Comparison of ENCODE assay signal across 1 cellular context in the genomic region with DNA sequence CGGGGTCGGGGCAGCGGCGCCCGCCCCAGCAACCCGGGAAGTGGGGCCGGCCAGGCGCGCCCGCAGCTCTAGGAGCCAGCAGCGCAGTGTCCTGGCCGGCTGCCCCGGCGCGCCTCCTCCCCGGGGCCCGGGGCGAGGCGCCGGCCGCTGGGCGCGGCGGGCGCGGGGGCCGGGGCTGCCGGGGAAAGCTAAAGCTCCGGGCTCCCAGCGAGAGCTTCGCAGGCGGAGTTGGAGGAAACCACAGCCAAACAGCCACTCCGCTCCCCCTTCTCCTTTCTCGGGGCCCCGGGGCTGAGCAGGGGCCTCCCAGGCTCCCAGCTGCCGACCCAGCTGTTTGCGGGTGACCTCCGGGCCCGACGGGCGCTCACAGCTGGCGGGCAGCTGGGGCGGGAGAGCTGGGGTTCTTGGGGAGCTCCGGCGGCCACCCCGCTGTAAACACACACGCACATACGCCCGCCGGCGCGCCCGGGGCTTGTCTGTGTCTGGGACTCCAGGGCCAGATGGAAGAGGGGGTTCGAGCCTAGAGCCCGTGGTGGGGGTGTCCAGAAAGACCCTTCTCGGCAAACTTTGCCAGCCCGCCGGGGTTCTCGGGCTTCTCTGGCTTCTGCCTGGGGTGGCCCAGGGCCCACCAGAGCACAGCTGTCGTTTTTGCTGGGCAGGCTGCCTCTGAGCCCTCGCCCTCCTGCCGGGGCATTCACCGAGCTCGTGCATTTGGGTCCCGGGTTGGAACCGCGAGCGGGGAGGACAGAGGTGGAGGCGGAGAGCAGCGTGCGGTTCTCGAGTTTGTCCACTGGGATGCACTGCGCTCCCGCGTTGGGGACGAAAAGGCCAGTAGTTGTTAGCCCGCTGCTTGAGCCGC.
TF ChIP-seq lines count a peak whose summit lies in the region.

No MANE protein-coding gene starts in this region.

TF ChIP-seq in GM23338, 12 proteins besides CTCF, POLR2A, EP300 and RAD21 (continued from another document):
- TF ChIP-seq CREB1 (CRISPR knock-in tag; IDR thresholded peaks at IDR 0.05; ENCODE audit: low read depth) (no peak), NANOG (IDR thresholded peaks at IDR 0.05; ENCODE audit: borderline replicate concordance) (no peak), POLR2AphosphoS5 (IDR thresholded peaks at IDR 0.05; ENCODE audit: low read depth) (no peak)
- TF ChIP-seq, protein P1, sequence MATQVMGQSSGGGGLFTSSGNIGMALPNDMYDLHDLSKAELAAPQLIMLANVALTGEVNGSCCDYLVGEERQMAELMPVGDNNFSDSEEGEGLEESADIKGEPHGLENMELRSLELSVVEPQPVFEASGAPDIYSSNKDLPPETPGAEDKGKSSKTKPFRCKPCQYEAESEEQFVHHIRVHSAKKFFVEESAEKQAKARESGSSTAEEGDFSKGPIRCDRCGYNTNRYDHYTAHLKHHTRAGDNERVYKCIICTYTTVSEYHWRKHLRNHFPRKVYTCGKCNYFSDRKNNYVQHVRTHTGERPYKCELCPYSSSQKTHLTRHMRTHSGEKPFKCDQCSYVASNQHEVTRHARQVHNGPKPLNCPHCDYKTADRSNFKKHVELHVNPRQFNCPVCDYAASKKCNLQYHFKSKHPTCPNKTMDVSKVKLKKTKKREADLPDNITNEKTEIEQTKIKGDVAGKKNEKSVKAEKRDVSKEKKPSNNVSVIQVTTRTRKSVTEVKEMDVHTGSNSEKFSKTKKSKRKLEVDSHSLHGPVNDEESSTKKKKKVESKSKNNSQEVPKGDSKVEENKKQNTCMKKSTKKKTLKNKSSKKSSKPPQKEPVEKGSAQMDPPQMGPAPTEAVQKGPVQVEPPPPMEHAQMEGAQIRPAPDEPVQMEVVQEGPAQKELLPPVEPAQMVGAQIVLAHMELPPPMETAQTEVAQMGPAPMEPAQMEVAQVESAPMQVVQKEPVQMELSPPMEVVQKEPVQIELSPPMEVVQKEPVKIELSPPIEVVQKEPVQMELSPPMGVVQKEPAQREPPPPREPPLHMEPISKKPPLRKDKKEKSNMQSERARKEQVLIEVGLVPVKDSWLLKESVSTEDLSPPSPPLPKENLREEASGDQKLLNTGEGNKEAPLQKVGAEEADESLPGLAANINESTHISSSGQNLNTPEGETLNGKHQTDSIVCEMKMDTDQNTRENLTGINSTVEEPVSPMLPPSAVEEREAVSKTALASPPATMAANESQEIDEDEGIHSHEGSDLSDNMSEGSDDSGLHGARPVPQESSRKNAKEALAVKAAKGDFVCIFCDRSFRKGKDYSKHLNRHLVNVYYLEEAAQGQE (IDR thresholded peaks at IDR 0.05; ENCODE audit: unreplicated experiment), result no peak
